Comparison of ENCODE assay signal across 8 cellular contexts in genomic region chr12:49058366-49059062, GRCh38. TPM values are rescaled to one million over a fixed set of nuclear protein-coding genes. Genes with fewer than 3 reads are reported as not detected.
DNase-seq lines count a peak whose midpoint lies in the region; ATAC-seq and TF ChIP-seq lines count a peak whose summit lies in the region.

No MANE protein-coding gene starts in this region.

- peaks cover 23% of the 10 kb centered on the region for H4K20me1 ChIP-seq in MM.1S (ENCODE audit: insufficient read depth, low read length)

- H3K4me3 ChIP-seq in CD8-positive, alpha-beta T cell (ENCODE audit: low read depth, low read length) = peak overlapping the region; percentile 100
- H3K4me3 ChIP-seq in MM.1S (ENCODE audit: low read length) (peak overlapping the region; percentile 89), endocrine pancreas (ENCODE audit: control insufficient read depth, insufficient read depth, low read length) (peak overlapping the region; percentile 58), neuronal stem cell (ENCODE audit: low read length in 2 of 2) (peak overlapping the region; percentile 80 to 98)

- H3K9me2 ChIP-seq in MM.1S (replicated peaks; ENCODE audit: insufficient read depth, low read length) = no peaks in the 10 kb centered on the region

- H2BK5ac ChIP-seq in neuronal stem cell (ENCODE audit: low read length) = no peak overlapping the region

- DNase-seq in CD8-positive, alpha-beta T cell = no peak
- DNase-seq in MM.1S (no peak), neuronal stem cell (ENCODE audit: low spot score) (no peak)

- WGBS in neuronal stem cell (ENCODE audit: extremely low coverage in 2 of 2, insufficient read length in 2 of 2, insufficient replicate concordance in 1 of 2), 2 donors = no CpG with 5 or more reads among the region's 5 CpGs

- no peaks in the 10 kb centered on the region for H3K9me3 ChIP-seq in CD8-positive, alpha-beta T cell (ENCODE audit: low read length)
- H3K9me3 ChIP-seq in MM.1S (replicated peaks; ENCODE audit: insufficient read depth, low read length) = no peaks in the 10 kb centered on the region
- H3K9me3 ChIP-seq in endocrine pancreas (ENCODE audit: control insufficient read depth, low read length) = no peaks in the 10 kb centered on the region
- no peaks in the 10 kb centered on the region for H3K9me3 ChIP-seq in neuronal stem cell (replicated peaks in 1 of 2; ENCODE audit: control insufficient read depth in 2 of 2, insufficient read depth in 1 of 2, low read depth in 1 of 2, low read length in 2 of 2)

- no peak overlapping the region for H2BK12ac ChIP-seq in neuronal stem cell (ENCODE audit: low read length)

- peaks cover 53% of the 10 kb centered on the region for H3K4me1 ChIP-seq in CD8-positive, alpha-beta T cell (ENCODE audit: insufficient read depth, low read length)
- H3K4me1 ChIP-seq in MM.1S (ENCODE audit: low read length) = peaks cover 24% of the 10 kb centered on the region
- H3K4me1 ChIP-seq in endocrine pancreas (ENCODE audit: control insufficient read depth, insufficient read depth, low read length) = peaks cover 9% of the 10 kb centered on the region
- peaks cover 26 to 32% of the 10 kb centered on the region in 2 donors for H3K4me1 ChIP-seq in neuronal stem cell (ENCODE audit: control insufficient read depth in 2 of 2, insufficient read depth in 1 of 2, low read depth in 1 of 2, low read length in 2 of 2)

- H3K4me3 Mint-ChIP-seq in CD8-positive, alpha-beta T cell = peak overlapping the region; percentile 92

- peaks cover 62% of the 10 kb centered on the region for H3K4me1 Mint-ChIP-seq in CD8-positive, alpha-beta T cell (ENCODE audit: low read depth)

- H2BK15ac ChIP-seq in neuronal stem cell (ENCODE audit: low read length) = no peak overlapping the region

- H4K91ac ChIP-seq in neuronal stem cell (ENCODE audit: low read depth, low read length, poor library complexity) = no peak overlapping the region

- H3K36me3 ChIP-seq in CD8-positive, alpha-beta T cell (ENCODE audit: insufficient read depth, low read length) = peaks cover 12% of the 10 kb centered on the region
- H3K36me3 ChIP-seq in MM.1S (replicated peaks; ENCODE audit: insufficient read depth, low read length) = peaks cover 6% of the 10 kb centered on the region; the same call in 1 of the 2 replicates
- H3K36me3 ChIP-seq in endocrine pancreas (ENCODE audit: control insufficient read depth, insufficient read depth, low read length) = no peaks in the 10 kb centered on the region
- peaks cover 19 to 44% of the 10 kb centered on the region in 2 donors for H3K36me3 ChIP-seq in neuronal stem cell (replicated peaks in 1 of 2; ENCODE audit: control insufficient read depth in 2 of 2, insufficient read depth in 2 of 2, low read length in 2 of 2)

- H3K9ac ChIP-seq in MM.1S (ENCODE audit: low read length) (peak overlapping the region; percentile 90; the same call in 1 of the 2 replicates), endocrine pancreas (ENCODE audit: control insufficient read depth, insufficient read depth, low read length) (peak overlapping the region; percentile 94), neuronal stem cell (ENCODE audit: low read depth, low read length, poor library complexity) (peak overlapping the region; percentile 81)

- H3K27ac Mint-ChIP-seq in CD8-positive, alpha-beta T cell = peak overlapping the region; percentile 95

- no peak overlapping the region for H3K14ac ChIP-seq in neuronal stem cell (ENCODE audit: low read length)

- no peaks in the 10 kb centered on the region for H3K9me3 Mint-ChIP-seq in CD8-positive, alpha-beta T cell

- no peak for TF ChIP-seq CTCF in CD8-positive, alpha-beta T cell (IDR thresholded peaks at IDR 0.05)
- no peak for TF ChIP-seq CTCF in MM.1S (IDR thresholded peaks at IDR 0.05; ENCODE audit: low read length)

- H3K4ac ChIP-seq in neuronal stem cell (ENCODE audit: low read length) = no peak overlapping the region

- no peak overlapping the region for H4K8ac ChIP-seq in neuronal stem cell (ENCODE audit: low read depth, low read length)

- H3K27me3 Mint-ChIP-seq in CD8-positive, alpha-beta T cell (ENCODE audit: low read depth) = no peaks in the 10 kb centered on the region

- peaks cover 71% of the 10 kb centered on the region for H3K79me2 ChIP-seq in MM.1S (ENCODE audit: low read length)

- no peak for ATAC-seq in CD8-positive, alpha-beta T cell
- no peak for ATAC-seq in HG02973 (IDR thresholded peaks at IDR 0.05; ENCODE audit: unreplicated experiment)
- no peak for ATAC-seq in HG02840 (IDR thresholded peaks at IDR 0.05; ENCODE audit: low FRiP score, unreplicated experiment)
- ATAC-seq in GM18870 (IDR thresholded peaks at IDR 0.05; ENCODE audit: unreplicated experiment) = no peak
- ATAC-seq in GM21360 (IDR thresholded peaks at IDR 0.05; ENCODE audit: unreplicated experiment) = no peak

- peaks cover 33% of the 10 kb centered on the region for H3K36me3 Mint-ChIP-seq in CD8-positive, alpha-beta T cell

- no peaks in the 10 kb centered on the region for H3F3A ChIP-seq in MM.1S (ENCODE audit: insufficient read depth, low read length)

- no peaks in the 10 kb centered on the region for H3K27me3 ChIP-seq in CD8-positive, alpha-beta T cell (ENCODE audit: insufficient read depth, low read length)
- H3K27me3 ChIP-seq in MM.1S (replicated peaks; ENCODE audit: insufficient read depth, low read length) = no peaks in the 10 kb centered on the region
- H3K27me3 ChIP-seq in endocrine pancreas (ENCODE audit: control insufficient read depth, insufficient read depth, low read length) = no peaks in the 10 kb centered on the region
- H3K27me3 ChIP-seq in neuronal stem cell (ENCODE audit: control insufficient read depth in 3 of 3, insufficient read depth in 3 of 3, low read depth in 1 of 3, low read length in 3 of 3) = no peaks in the 10 kb centered on the region

- H3K23ac ChIP-seq in neuronal stem cell (ENCODE audit: low read depth, low read length, poor library complexity) = no peak overlapping the region

- intact Hi-C loops in CD8-positive, alpha-beta T cell (cut with DNase I, micrococcal nuclease) = no loop called here

- H3K79me1 ChIP-seq in neuronal stem cell (ENCODE audit: low read depth, low read length) = peaks cover 17% of the 10 kb centered on the region

- POLR2A ChIA-PET in CD8-positive, alpha-beta T cell (lab: Charles Lee) = interaction anchor here (1.6 to 2.0 kb wide), 2 partner anchors 12 to 39 kb away, joined by 3 to 7 read pairs; partner anchors contain the start of gene RHEBL1

- no peak overlapping the region for H3K27ac ChIP-seq in CD8-positive, alpha-beta T cell (ENCODE audit: low read depth, low read length)
- H3K27ac ChIP-seq in MM.1S (ENCODE audit: low read length) (no peak overlapping the region), neuronal stem cell (replicated peaks; ENCODE audit: low read length) (no peak overlapping the region)

- H2AK5ac ChIP-seq in neuronal stem cell (ENCODE audit: low read depth, low read length) = no peak overlapping the region

- H2AFZ ChIP-seq in MM.1S (ENCODE audit: low read length) = no peak overlapping the region
- no peak overlapping the region for H2AFZ ChIP-seq in neuronal stem cell (ENCODE audit: low read length)

- H3K18ac ChIP-seq in neuronal stem cell (ENCODE audit: low read length) = no peak overlapping the region

- no peak overlapping the region for H2BK120ac ChIP-seq in neuronal stem cell (ENCODE audit: low read depth, low read length)

- CTCF ChIA-PET in CD8-positive, alpha-beta T cell (lab: Charles Lee) = interaction anchor here (0.9 to 2.3 kb wide), 5 partner anchors 10 to 71 kb away, joined by 3 to 13 read pairs (median 5); no protein-coding TSS in a partner anchor

- H3K4me2 ChIP-seq in MM.1S (ENCODE audit: low read depth, low read length) (peak overlapping the region; percentile 93), neuronal stem cell (ENCODE audit: insufficient read depth, low read length, poor library complexity, severe bottlenecking) (peak overlapping the region; percentile 95)

RNA-seq across cellular contexts. Expression of gene KMT2D, which starts 2.1 kb away (rescaled TPM):
- 100 to 1,000 TPM; 112 to 127 TPM for total RNA-seq in CD8-positive, alpha-beta T cell
- polyA plus RNA-seq in neuronal stem cell (2013, experiment 1 of 2) = 10.4 TPM
- polyA plus RNA-seq in neuronal stem cell (2013, experiment 2 of 2) = 10.8 TPM

RNA-seq across cellular contexts. Expression of gene RHEBL1, which starts 11.3 kb away (rescaled TPM):
- total RNA-seq in CD8-positive, alpha-beta T cell = 1 to 10 TPM; 4.7 to 5.6 TPM
- 4.0 TPM for polyA plus RNA-seq in neuronal stem cell (2013, experiment 1 of 2)
- polyA plus RNA-seq in neuronal stem cell (2013, experiment 2 of 2) = 4.1 TPM

RNA-seq across cellular contexts. Expression of gene DHH, which starts 36.1 kb away (rescaled TPM):
- under 1 TPM; 0.71 to 0.78 TPM for total RNA-seq in CD8-positive, alpha-beta T cell
- polyA plus RNA-seq in neuronal stem cell (2013, experiment 1 of 2) = 0.14 TPM
- 0.12 TPM for polyA plus RNA-seq in neuronal stem cell (2013, experiment 2 of 2)

RNA-seq across cellular contexts. Expression of gene PRKAG1, which starts 39.9 kb away (rescaled TPM):
- 10 to 100 TPM; 30.2 to 34.3 TPM for total RNA-seq in CD8-positive, alpha-beta T cell
- polyA plus RNA-seq in neuronal stem cell (2013, experiment 1 of 2) = 36.1 TPM
- polyA plus RNA-seq in neuronal stem cell (2013, experiment 2 of 2) = 34.4 TPM

RNA-seq across cellular contexts. Expression of gene LMBR1L, which starts 52.1 kb away (rescaled TPM):
- 100 to 1,000 TPM; 464 to 497 TPM for total RNA-seq in CD8-positive, alpha-beta T cell
- polyA plus RNA-seq in neuronal stem cell (2013, experiment 1 of 2) = 46.3 TPM
- 47.9 TPM for polyA plus RNA-seq in neuronal stem cell (2013, experiment 2 of 2)
